Comparison of ENCODE assay signal across 15 cellular contexts in genomic region chr1:223742861-223743517, GRCh38. TPM values are rescaled to one million over a fixed set of nuclear protein-coding genes. Genes with fewer than 3 reads are reported as not detected.
DNase-seq lines count a peak whose midpoint lies in the region; ATAC-seq and TF ChIP-seq lines count a peak whose summit lies in the region.
"Had no signal": no experiment of that assay in that cellular context is flagged by ENCODE, and none has a peak within 500 bp of the region (broad histone marks: within the 10 kb centered on the region; RNA-seq: fewer than 3 reads in every experiment).

No MANE protein-coding gene starts in this region.

- H3K4me1 ChIP-seq in lung (ENCODE audit: control insufficient read depth in 2 of 2, insufficient read depth in 2 of 2, low read length in 2 of 2), result peaks cover 0 to 15% of the 10 kb centered on the region in 2 donors

- 55 to 63% methylated on average over 9 of the region's 9 CpGs for WGBS in lung, 2 donors

- H3K9me3 ChIP-seq in lung (ENCODE audit: control insufficient read depth in 2 of 2, insufficient read depth in 1 of 2, low read length in 1 of 2), result no peaks in the 10 kb centered on the region
- H3K9me3 ChIP-seq: Peyer's patch had no signal

- H3K4me3 ChIP-seq in lung, result no peak overlapping the region
- H3K4me3 ChIP-seq: Peyer's patch had no signal

- intact Hi-C loops in CD14-positive monocyte (cut with micrococcal nuclease), result no loop called here

- H3K36me3 Mint-ChIP-seq in CD14-positive monocyte, result peaks cover 82 to 87% of the 10 kb centered on the region in 2 donors
- H3K36me3 Mint-ChIP-seq in HFFc6 (ENCODE audit: low read depth), result peaks cover 65% of the 10 kb centered on the region

- H3K9me3 Mint-ChIP-seq in CD14-positive monocyte (no peaks in the 10 kb centered on the region), HFFc6 (no peaks in the 10 kb centered on the region)
- H3K9me3 Mint-ChIP-seq: activated naive CD4-positive, alpha-beta T cell treated with anti-CD3 and anti-CD28 coated beads, Interleukin-2, amount 10 ng/mL, durations not matched to agents 7 days and 5 days had no signal

- ATAC-seq in lung (ENCODE audit: insufficient read depth, low FRiP score) (no peak), GM19351 (IDR thresholded peaks at IDR 0.05; ENCODE audit: unreplicated experiment) (no peak)

- TF ChIP-seq CTCF in CD14-positive monocyte (IDR thresholded peaks at IDR 0.05) (no peak), HFFc6 (IDR thresholded peaks at IDR 0.05) (no peak), lung (IDR thresholded peaks at IDR 0.05; ENCODE audit: control extremely low read depth, extremely low read depth) (no peak)

- peak overlapping the region; percentile 27 to 47 for H3K27ac ChIP-seq in lung (ENCODE audit: low read depth in 1 of 2, low read length in 1 of 2)
- H3K27ac ChIP-seq: KMS-11, Peyer's patch had no signal

- H3K4me1 Mint-ChIP-seq in CD14-positive monocyte (peaks cover 5% of the 10 kb centered on the region), HFFc6 (ENCODE audit: low read depth) (peaks cover 81% of the 10 kb centered on the region)

- no peaks in the 10 kb centered on the region for H3K27me3 ChIP-seq in lung (ENCODE audit: control insufficient read depth, insufficient read depth)
- H3K27me3 ChIP-seq: Peyer's patch had no signal

- no peak for DNase-seq in CD14-positive monocyte (ENCODE audit: low spot score)
- no peak for DNase-seq in HFFc6
- peak; percentile 78 for DNase-seq in SHP77 treated with DMSO at 0.1 percent for 48 hours (lab: John Stamatoyannopoulos, UW)
- no peak for DNase-seq in lung (ENCODE audit: low spot score)
- DNase-seq in activated CD4-positive, alpha-beta T cell treated with anti-CD3 and anti-CD28 coated beads, Interleukin-2, amount 50 U/mL, for 48 hours, result no peak
- no peak for DNase-seq in HPDE6-E6E7 (ENCODE audit: extremely low spot score)
- no peak for DNase-seq in GDM1 (lab: John Stamatoyannopoulos, UW)
- DNase-seq: activated CD4-positive, alpha-beta T cell treated with anti-CD3 and anti-CD28 coated beads, Interleukin-2, amount 50 U/mL, for 4 hours; activated naive CD4-positive, alpha-beta T cell treated with anti-CD3 and anti-CD28 coated beads, Interleukin-2, amount 10 ng/mL, durations not matched to agents 7 days and 5 days; caudate nucleus; NCI-H446; Peyer's patch; T1000 had no signal

- H3K27me3 Mint-ChIP-seq in CD14-positive monocyte (ENCODE audit: low read depth in 3 of 3) (no peaks in the 10 kb centered on the region), HFFc6 (ENCODE audit: insufficient read depth) (peaks cover 2% of the 10 kb centered on the region)
- H3K27me3 Mint-ChIP-seq: activated naive CD4-positive, alpha-beta T cell treated with anti-CD3 and anti-CD28 coated beads, Interleukin-2, amount 10 ng/mL, durations not matched to agents 7 days and 5 days had no signal

- peaks cover 0 to 43% of the 10 kb centered on the region in 2 donors for H3K36me3 ChIP-seq in lung (ENCODE audit: control insufficient read depth in 2 of 2, insufficient read depth in 2 of 2, low read length in 2 of 2)

- H3K27ac Mint-ChIP-seq in CD14-positive monocyte (peak overlapping the region in 4 of 7 donors; percentile 47 to 83 (median 72)), HFFc6 (peak overlapping the region; percentile 72; the same call in 1 of the 2 replicates)
- H3K27ac Mint-ChIP-seq: activated naive CD4-positive, alpha-beta T cell treated with anti-CD3 and anti-CD28 coated beads, Interleukin-2, amount 10 ng/mL, durations not matched to agents 7 days and 5 days had no signal

- H3K4me3 Mint-ChIP-seq in CD14-positive monocyte, result no peak overlapping the region
- no peak overlapping the region for H3K4me3 Mint-ChIP-seq in HFFc6
- H3K4me3 Mint-ChIP-seq: activated naive CD4-positive, alpha-beta T cell treated with anti-CD3 and anti-CD28 coated beads, Interleukin-2, amount 10 ng/mL, durations not matched to agents 7 days and 5 days had no signal

RNA-seq across cellular contexts. Expression of gene CAPN2, which starts 30.6 kb away (rescaled TPM):
- polyA plus RNA-seq in CD14-positive monocyte (100 to 1,000 TPM; 127 to 182 TPM), lung (100 to 1,000 TPM; 144 to 168 TPM)
- total RNA-seq in HFFc6 (2021; fragmentation: NEBNext Ultra II Directional; extraction: Animal tissue kit (Norgen Biotek cat#: 25700)), result 100 to 1,000 TPM; 380 to 424 (median 413) TPM
- 100 to 1,000 TPM; 169 to 353 TPM for total RNA-seq in lung
